Comparison of ENCODE assay signal across 24 cellular contexts in genomic region chr11:41895106-41895505, GRCh38.
A peak's percentile ranks its signal among the peaks of the same experiment; 100 is the strongest.
DNase-seq lines count a peak whose midpoint lies in the region; ATAC-seq, FAIRE-seq and TF ChIP-seq lines count a peak whose summit lies in the region.
"Had no signal": no experiment of that assay in that cellular context is flagged by ENCODE, and none has a peak within 500 bp of the region (broad histone marks: within the 10 kb centered on the region; RNA-seq: fewer than 3 reads in every experiment).

No MANE protein-coding gene starts in this region.

- no peaks in the 10 kb centered on the region for H3K36me3 ChIP-seq in small intestine (ENCODE audit: control insufficient read depth in 2 of 2, insufficient read depth in 2 of 2, low read length in 2 of 2)

- H3K4me1 ChIP-seq in small intestine (ENCODE audit: control insufficient read depth in 2 of 2, insufficient read depth in 1 of 2, low read depth in 1 of 2, low read length in 1 of 2), result no peaks in the 10 kb centered on the region

- TF ChIP-seq CTCF in AG10803 (conservative IDR thresholded peaks at IDR 0.05; ENCODE audit: low read length) (no peak), cardiac fibroblast (IDR thresholded peaks at IDR 0.05; ENCODE audit: low read depth, low read length) (no peak)

- H3K9me3 ChIP-seq in small intestine (ENCODE audit: control insufficient read depth, low read depth), result no peaks in the 10 kb centered on the region

- H3K4me3 ChIP-seq in AG10803 (ENCODE audit: low read length) (no peak overlapping the region), cardiac fibroblast (replicated peaks in 1 of 2; ENCODE audit: low read depth in 2 of 2, low read length in 2 of 2) (no peak overlapping the region), small intestine (ENCODE audit: low read depth in 1 of 2, low read length in 2 of 2) (no peak overlapping the region)

- no peak overlapping the region for H3K27ac ChIP-seq in small intestine (ENCODE audit: low read depth in 1 of 2, low read length in 1 of 2)
- H3K27ac ChIP-seq: 22Rv1 had no signal

- DNase-seq in AG10803 (ENCODE audit: low read depth) (peak; percentile 51), GM04504 (ENCODE audit: low read depth) (peak; percentile 84), cardiac fibroblast (ENCODE audit: low read depth in 2 of 2) (peak; percentile 0 to 2), small intestine (peak; percentile 42), NCI-H524 treated with DMSO at 0.1 percent for 48 hours (lab: John Stamatoyannopoulos, UW) (no peak), dedifferentiated amniotic fluid mesenchymal stem cell (ENCODE audit: extremely low spot score) (no peak)
- DNase-seq in activated CD4-positive, CD25-positive, alpha-beta regulatory T cell (lab: John Stamatoyannopoulos, UW), result no peak
- DNase-seq: AML-193; C1 segment of cervical spinal cord; Calu3; CD4-positive, alpha-beta memory T cell; COR-L47; DMS53; DND-41; EL; GDM1; GOT3; HCEC 1CT had no signal

- no peaks in the 10 kb centered on the region for H3K27me3 ChIP-seq in small intestine (ENCODE audit: control insufficient read depth in 2 of 2, insufficient read depth in 2 of 2, low read length in 2 of 2)

- no peak for ATAC-seq in GM21526 (IDR thresholded peaks at IDR 0.05; ENCODE audit: low FRiP score, unreplicated experiment)

- no peak for FAIRE-seq in small intestine (lab: Jason Lieb, UNC)
- FAIRE-seq: A204.1, GM12892, GM19239, H54 had no signal

Comparison
In these comparisons a context has a peak if more than half of its experiments do, and no peak if none do; other contexts are left out.
1. DNase-seq: peak in AG10803 (single experiment), GM04504 (single experiment), cardiac fibroblast (2 of 2) and small intestine (single experiment); none in activated CD4-positive, CD25-positive, alpha-beta regulatory T cell (0 of 4), NCI-H524 treated with DMSO at 0.1 percent for 48 hours (single experiment) and dedifferentiated amniotic fluid mesenchymal stem cell (single experiment).